Comparison of ENCODE assay signal across 8 cellular contexts in the genomic region with DNA sequence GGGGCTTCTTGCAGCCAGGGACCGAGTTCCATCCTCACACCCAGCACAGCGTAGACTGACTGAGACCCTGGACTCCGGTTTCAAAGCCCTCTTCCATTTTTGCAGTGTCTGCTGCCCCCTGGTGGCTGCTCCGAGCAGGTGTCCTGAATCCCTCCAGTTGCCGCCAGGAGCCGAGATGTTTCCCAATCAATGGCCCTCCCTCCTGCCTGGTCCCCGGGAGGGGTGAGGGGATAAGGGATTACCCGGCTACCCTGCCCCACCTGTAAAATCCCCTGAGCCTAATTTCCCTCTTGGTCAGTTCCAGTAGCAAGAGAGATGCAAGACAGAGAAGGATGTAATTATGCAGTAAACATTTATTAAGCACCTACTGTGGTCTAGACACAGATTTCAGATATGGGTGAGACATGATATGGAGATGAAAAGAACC. TPM values are rescaled to one million over a fixed set of nuclear protein-coding genes. Genes with fewer than 3 reads are reported as not detected.
DNase-seq lines count a peak whose midpoint lies in the region; ATAC-seq and TF ChIP-seq lines count a peak whose summit lies in the region.

No MANE protein-coding gene starts in this region.

- H3K27me3 Mint-ChIP-seq in activated CD4-positive, alpha-beta T cell treated with anti-CD3 and anti-CD28 coated beads, Interleukin-2, amount 10 ng/mL, durations not matched to agents 7 days and 5 days: peaks cover 2% of the 10 kb centered on the region
- H3K27me3 Mint-ChIP-seq in dendritic cell treated with granulocyte-macrophage colony-stimulating factor and Interleukin-4, amounts not matched to agents 40 ng/mL and 50 ng/mL, for 4 days: peaks cover 3% of the 10 kb centered on the region

- peaks cover 6% of the 10 kb centered on the region for H3K4me1 Mint-ChIP-seq in activated CD4-positive, alpha-beta T cell treated with anti-CD3 and anti-CD28 coated beads, Interleukin-2, amount 10 ng/mL, durations not matched to agents 7 days and 5 days
- H3K4me1 Mint-ChIP-seq in dendritic cell treated with granulocyte-macrophage colony-stimulating factor and Interleukin-4, amounts not matched to agents 40 ng/mL and 50 ng/mL, for 4 days (ENCODE audit: low read depth): peaks cover 41% of the 10 kb centered on the region

- peaks cover 2% of the 10 kb centered on the region for H3K36me3 Mint-ChIP-seq in activated CD4-positive, alpha-beta T cell treated with anti-CD3 and anti-CD28 coated beads, Interleukin-2, amount 10 ng/mL, durations not matched to agents 7 days and 5 days (ENCODE audit: low read depth)
- no peaks in the 10 kb centered on the region for H3K36me3 Mint-ChIP-seq in dendritic cell treated with granulocyte-macrophage colony-stimulating factor and Interleukin-4, amounts not matched to agents 40 ng/mL and 50 ng/mL, for 4 days (ENCODE audit: low read depth)

- no peaks in the 10 kb centered on the region for H3K9me3 ChIP-seq in right lobe of liver

- 3% methylated on average over 6 of the region's 8 CpGs for WGBS in right lobe of liver (ENCODE audit: insufficient coverage, low coverage, low lambda C conversion rate, missing lambda C conversion rate)

- H3K36me3 ChIP-seq in right lobe of liver: peaks cover 0 to 7% (median 0%) of the 10 kb centered on the region in 4 donors

- TF ChIP-seq CTCF in right lobe of liver (IDR thresholded peaks at IDR 0.05): peak; percentile 84 to 98 (median 94)

- no peaks in the 10 kb centered on the region for H3K27me3 ChIP-seq in right lobe of liver

- POLR2A ChIA-PET in activated CD4-positive, alpha-beta T cell treated with anti-CD3 and anti-CD28 coated beads, Interleukin-2, amount 10 ng/mL, durations not matched to agents 7 days and 5 days (lab: Charles Lee): no interaction called here

- CTCF ChIA-PET in activated CD4-positive, alpha-beta T cell treated with anti-CD3 and anti-CD28 coated beads, Interleukin-2, amount 10 ng/mL, durations not matched to agents 7 days and 5 days (lab: Charles Lee): no interaction called here

- no peak overlapping the region for H3K4me3 ChIP-seq in right lobe of liver

- DNase-seq in A172 (ENCODE audit: low spot score) (peak; percentile 61), NCI-H345 treated with DMSO at 0.1 percent for 48 hours (lab: John Stamatoyannopoulos, UW; ENCODE audit: unreplicated experiment) (peak; percentile 57), right lobe of liver (peak; percentile 74 to 79 (median 76))
- DNase-seq in activated CD4-positive, alpha-beta T cell treated with anti-CD3 and anti-CD28 coated beads, Interleukin-2, amount 10 ng/mL, durations not matched to agents 7 days and 5 days: peak; percentile 69
- DNase-seq in stimulated activated CD4-positive, alpha-beta T cell treated with anti-CD3 and anti-CD28 coated beads, TNF-alpha, amount 100 ng/mL, for 24 hours (ENCODE audit: low read depth in 3 of 3): peak; percentile 44 to 70 (median 63)

- H3K27ac Mint-ChIP-seq in activated CD4-positive, alpha-beta T cell treated with anti-CD3 and anti-CD28 coated beads, Interleukin-2, amount 10 ng/mL, durations not matched to agents 7 days and 5 days: no peak overlapping the region
- no peak overlapping the region for H3K27ac Mint-ChIP-seq in dendritic cell treated with granulocyte-macrophage colony-stimulating factor and Interleukin-4, amounts not matched to agents 40 ng/mL and 50 ng/mL, for 4 days

- peaks cover 4% of the 10 kb centered on the region for H3K9me3 Mint-ChIP-seq in activated CD4-positive, alpha-beta T cell treated with anti-CD3 and anti-CD28 coated beads, Interleukin-2, amount 10 ng/mL, durations not matched to agents 7 days and 5 days
- H3K9me3 Mint-ChIP-seq in dendritic cell treated with granulocyte-macrophage colony-stimulating factor and Interleukin-4, amounts not matched to agents 40 ng/mL and 50 ng/mL, for 4 days: no peaks in the 10 kb centered on the region

- H3K27ac ChIP-seq in right lobe of liver: no peak overlapping the region

- H3K4me1 ChIP-seq in right lobe of liver: no peaks in the 10 kb centered on the region

- peak; percentile 60 for ATAC-seq in GM18907 (IDR thresholded peaks at IDR 0.05; ENCODE audit: unreplicated experiment)
- peak; percentile 74 to 86 (median 80) for ATAC-seq in right lobe of liver
- ATAC-seq in GM21447 (IDR thresholded peaks at IDR 0.05; ENCODE audit: unreplicated experiment): no peak

- intact Hi-C loops in dendritic cell treated with granulocyte-macrophage colony-stimulating factor and Interleukin-4, amounts not matched to agents 40 ng/mL and 50 ng/mL, for 4 days (cut with micrococcal nuclease): loop anchor here (5.0 to 10.0 kb wide), 2 partner anchors 139 to 292 kb away; no protein-coding TSS in a partner anchor
- intact Hi-C loops in right lobe of liver (cut with DNase I): loop anchor here in 1 of 2 donors (5.0 kb wide), 1 partner anchor 292 kb away; no protein-coding TSS in a partner anchor

- no peak for TF ChIP-seq POLR2A in right lobe of liver (IDR thresholded peaks at IDR 0.05)

- H3K4me3 Mint-ChIP-seq in activated CD4-positive, alpha-beta T cell treated with anti-CD3 and anti-CD28 coated beads, Interleukin-2, amount 10 ng/mL, durations not matched to agents 7 days and 5 days: no peak overlapping the region
- peak overlapping the region; percentile 53 for H3K4me3 Mint-ChIP-seq in dendritic cell treated with granulocyte-macrophage colony-stimulating factor and Interleukin-4, amounts not matched to agents 40 ng/mL and 50 ng/mL, for 4 days

RNA-seq across cellular contexts. Expression of a gene that starts 55.0 kb away (rescaled TPM):
- 9.4 and 16.6 TPM in 2 replicates for total RNA-seq in A172 (2014; rRNA removed; shearing (Covaris generic))
- under 1 TPM; 0.69 to 0.97 TPM for total RNA-seq in activated CD4-positive, alpha-beta T cell treated with anti-CD3 and anti-CD28 coated beads, Interleukin-2, amount 10 ng/mL, durations not matched to agents 7 days and 5 days
- 10 to 100 TPM in 1 of 6 experiments, 1 to 10 TPM in 5; 4.2 to 14.8 (median 7.0) TPM for total RNA-seq in right lobe of liver
